ENCODE assay signal across 22 cellular contexts in the genomic region with DNA sequence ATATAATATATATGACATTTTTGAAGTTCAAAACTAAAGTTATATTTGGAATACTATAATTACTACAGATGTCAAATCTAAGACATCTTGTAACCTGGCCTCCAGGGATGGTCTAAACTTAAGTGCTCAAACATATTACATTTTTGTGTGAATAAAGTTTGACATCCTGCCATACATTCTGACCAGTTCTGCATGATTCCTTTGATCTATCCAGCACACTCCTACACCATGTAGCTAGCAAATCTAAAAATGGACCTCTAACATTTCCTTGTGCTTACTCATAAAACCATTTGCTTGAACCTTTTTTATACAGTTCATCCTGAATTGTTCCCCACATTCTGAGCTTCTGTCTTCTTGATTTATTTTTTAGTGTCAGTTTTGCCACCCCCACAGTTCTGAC.
"Had no signal": no experiment of that assay in that cellular context is flagged by ENCODE, and none has a peak within 500 bp of the region (broad histone marks: within the 10 kb centered on the region; RNA-seq: fewer than 3 reads in every experiment).

No MANE protein-coding gene starts in this region.

- H3K4me3 ChIP-seq: hepatocyte, sigmoid colon, spleen, thoracic aorta had no signal

- ATAC-seq: activated CD8-positive, alpha-beta T cell treated with anti-CD3 and anti-CD28 coated beads, Interleukin-2, amount 10 ng/mL, durations not matched to agents 7 days and 5 days; activated naive CD8-positive, alpha-beta T cell treated with anti-CD3 and anti-CD28 coated beads, Interleukin-2, amount 50 U/mL, for 24 hours; left ventricle myocardium superior; naive thymus-derived CD8-positive, alpha-beta T cell had no signal

- DNase-seq: activated CD4-positive, alpha-beta T cell treated with anti-CD3 and anti-CD28 coated beads, Interleukin-2, amount 10 ng/mL, durations not matched to agents 7 days and 5 days; activated CD4-positive, CD25-positive, alpha-beta regulatory T cell treated with anti-CD3 and anti-CD28 coated beads, Interleukin-2, amount 50 U/mL, for 72 hours; activated CD8-positive, alpha-beta T cell treated with anti-CD3 and anti-CD28 coated beads, Interleukin-2, amount 10 ng/mL, durations not matched to agents 7 days and 5 days; activated gamma-delta T cell; activated naive CD4-positive, alpha-beta T cell treated with anti-CD3 and anti-CD28 coated beads, Interleukin-2, amount 50 U/mL, for 16 hours; activated naive CD8-positive, alpha-beta T cell treated with anti-CD3 and anti-CD28 coated beads, Interleukin-2, amount 50 U/mL, for 24 hours; effector CD4-positive, alpha-beta T cell; foreskin melanocyte; glutamatergic neuron; immature natural killer cell; kidney glomerular epithelial cell; left ventricle myocardium superior; mammary epithelial cell; naive thymus-derived CD8-positive, alpha-beta T cell; retina; sigmoid colon; spleen; stimulated activated CD4-positive, alpha-beta T cell treated with anti-CD3 and anti-CD28 coated beads, Interleukin-4, amount 100 ng/mL, for 1 hour; stimulated activated naive CD4-positive, alpha-beta T cell; WERI-Rb-1 had no signal

- H3K27me3 ChIP-seq: hepatocyte, sigmoid colon, spleen had no signal

- H3K36me3 ChIP-seq: sigmoid colon, spleen, thoracic aorta, WERI-Rb-1 had no signal

- H3K9me3 ChIP-seq: sigmoid colon, spleen, thoracic aorta had no signal

- H3K27ac ChIP-seq: hepatocyte, sigmoid colon, spleen, thoracic aorta, WERI-Rb-1 had no signal

- H3K4me1 ChIP-seq: sigmoid colon, spleen had no signal
